ENCODE assay signal across 1 cellular context in the genomic region with DNA sequence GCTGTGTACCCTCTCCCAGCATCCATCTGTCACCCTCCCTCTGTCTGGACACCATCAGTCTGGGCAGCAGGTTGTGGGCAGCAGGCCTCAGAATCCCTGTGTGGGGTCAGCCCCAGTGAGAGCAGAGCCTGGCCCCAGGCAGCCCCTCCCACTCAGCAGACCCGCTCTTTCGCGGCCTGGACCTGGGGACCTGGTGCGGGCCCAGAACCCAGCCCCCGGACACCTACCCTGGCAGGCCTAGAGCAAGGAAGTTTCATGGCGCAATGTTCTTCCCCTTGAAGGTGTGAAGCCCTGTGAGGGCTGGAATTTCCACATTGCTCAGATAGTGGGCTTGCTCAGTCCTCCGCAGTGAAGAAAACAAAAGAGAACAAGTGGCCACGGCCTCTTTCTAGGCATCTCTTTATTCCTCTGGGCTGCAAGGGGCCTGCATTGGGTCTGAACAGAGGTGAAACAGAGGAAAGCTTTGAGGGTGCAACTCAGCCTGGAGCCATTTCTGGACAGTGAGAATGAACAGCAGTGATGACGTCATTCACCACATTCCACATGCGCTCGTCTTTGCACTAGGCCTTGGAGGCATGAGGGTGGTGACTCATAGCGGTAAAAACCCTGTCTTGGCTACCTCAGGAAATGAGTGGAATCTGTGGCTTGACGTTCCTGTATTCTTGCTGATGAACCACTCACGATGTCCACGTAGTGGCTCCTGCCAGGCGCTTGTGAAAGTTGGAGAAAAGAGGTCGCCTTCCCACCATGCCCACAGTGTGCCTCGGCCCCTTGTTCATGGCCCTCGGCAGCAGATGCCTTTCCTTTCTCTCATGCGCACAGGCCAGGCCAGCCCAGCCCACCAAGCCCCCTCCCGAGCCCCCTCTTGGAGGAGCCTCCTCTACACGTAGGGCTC.
TF ChIP-seq lines count a peak whose summit lies in the region.

No MANE protein-coding gene starts in this region.

TF ChIP-seq in HepG2, 621 proteins besides CTCF, POLR2A, EP300 and RAD21 (continued from another document and continues in another):
- TF ChIP-seq, protein P1, sequence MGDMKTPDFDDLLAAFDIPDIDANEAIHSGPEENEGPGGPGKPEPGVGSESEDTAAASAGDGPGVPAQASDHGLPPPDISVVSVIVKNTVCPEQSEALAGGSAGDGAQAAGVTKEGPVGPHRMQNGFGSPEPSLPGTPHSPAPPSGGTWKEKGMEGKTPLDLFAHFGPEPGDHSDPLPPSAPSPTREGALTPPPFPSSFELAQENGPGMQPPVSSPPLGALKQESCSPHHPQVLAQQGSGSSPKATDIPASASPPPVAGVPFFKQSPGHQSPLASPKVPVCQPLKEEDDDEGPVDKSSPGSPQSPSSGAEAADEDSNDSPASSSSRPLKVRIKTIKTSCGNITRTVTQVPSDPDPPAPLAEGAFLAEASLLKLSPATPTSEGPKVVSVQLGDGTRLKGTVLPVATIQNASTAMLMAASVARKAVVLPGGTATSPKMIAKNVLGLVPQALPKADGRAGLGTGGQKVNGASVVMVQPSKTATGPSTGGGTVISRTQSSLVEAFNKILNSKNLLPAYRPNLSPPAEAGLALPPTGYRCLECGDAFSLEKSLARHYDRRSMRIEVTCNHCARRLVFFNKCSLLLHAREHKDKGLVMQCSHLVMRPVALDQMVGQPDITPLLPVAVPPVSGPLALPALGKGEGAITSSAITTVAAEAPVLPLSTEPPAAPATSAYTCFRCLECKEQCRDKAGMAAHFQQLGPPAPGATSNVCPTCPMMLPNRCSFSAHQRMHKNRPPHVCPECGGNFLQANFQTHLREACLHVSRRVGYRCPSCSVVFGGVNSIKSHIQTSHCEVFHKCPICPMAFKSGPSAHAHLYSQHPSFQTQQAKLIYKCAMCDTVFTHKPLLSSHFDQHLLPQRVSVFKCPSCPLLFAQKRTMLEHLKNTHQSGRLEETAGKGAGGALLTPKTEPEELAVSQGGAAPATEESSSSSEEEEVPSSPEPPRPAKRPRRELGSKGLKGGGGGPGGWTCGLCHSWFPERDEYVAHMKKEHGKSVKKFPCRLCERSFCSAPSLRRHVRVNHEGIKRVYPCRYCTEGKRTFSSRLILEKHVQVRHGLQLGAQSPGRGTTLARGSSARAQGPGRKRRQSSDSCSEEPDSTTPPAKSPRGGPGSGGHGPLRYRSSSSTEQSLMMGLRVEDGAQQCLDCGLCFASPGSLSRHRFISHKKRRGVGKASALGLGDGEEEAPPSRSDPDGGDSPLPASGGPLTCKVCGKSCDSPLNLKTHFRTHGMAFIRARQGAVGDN (CRISPR knock-in tag; IDR thresholded peaks at IDR 0.05), result peak; percentile 52
- TF ChIP-seq GZF1 (CRISPR knock-in tag; IDR thresholded peaks at IDR 0.05) (no peak), LCORL (IDR thresholded peaks at IDR 0.05) (no peak), LCORL (CRISPR knock-in tag; IDR thresholded peaks at IDR 0.05) (peak; percentile 29; the same call in 1 of the 2 replicates), TEAD3 (CRISPR knock-in tag; optimal IDR thresholded peaks at IDR 0.05; ENCODE audit: borderline replicate concordance) (peak; percentile 78), DMTF1 (CRISPR knock-in tag; IDR thresholded peaks at IDR 0.05) (0 out of 2 replicates have a peak, but pooled peaks have one; percentile 58), JUND (CRISPR knock-in tag; IDR thresholded peaks at IDR 0.05) (peak; percentile 89), ZNF256 (CRISPR knock-in tag; conservative IDR thresholded peaks at IDR 0.05) (no peak), NFATC3 (CRISPR knock-in tag; IDR thresholded peaks at IDR 0.05) (0 out of 2 replicates have a peak, but pooled peaks have one; percentile 61), ZNF572 (CRISPR knock-in tag; IDR thresholded peaks at IDR 0.05) (0 out of 2 replicates have a peak, but pooled peaks have one; percentile 42), ZNF274 (CRISPR knock-in tag; IDR thresholded peaks at IDR 0.05) (0 out of 2 replicates have a peak, but pooled peaks have one; percentile 23), ZMAT3 (CRISPR knock-in tag; conservative IDR thresholded peaks at IDR 0.05) (0 out of 2 replicates have a peak, but pooled peaks have one; percentile 44), ZFX (CRISPR knock-in tag; IDR thresholded peaks at IDR 0.05; ENCODE audit: low read depth) (peak; percentile 61; the same call in 1 of the 2 replicates), ZHX2 (IDR thresholded peaks at IDR 0.05; ENCODE audit: low read depth) (0 out of 2 replicates have a peak, but pooled peaks have one; percentile 38), ZHX2 (CRISPR knock-in tag; IDR thresholded peaks at IDR 0.05; ENCODE audit: borderline replicate concordance) (no peak), MED13 (CRISPR knock-in tag; IDR thresholded peaks at IDR 0.05) (no peak), HOXA3 (CRISPR knock-in tag; IDR thresholded peaks at IDR 0.05) (peak; percentile 65; the same call in 1 of the 2 replicates), PITX1 (CRISPR knock-in tag; IDR thresholded peaks at IDR 0.05) (no peak), CREM (IDR thresholded peaks at IDR 0.05) (peak; percentile 67; the same call in 1 of the 2 replicates), CREM (CRISPR knock-in tag; IDR thresholded peaks at IDR 0.05) (no peak), ZBTB21 (CRISPR knock-in tag; IDR thresholded peaks at IDR 0.05) (peak; percentile 83), ATF1 (CRISPR knock-in tag; IDR thresholded peaks at IDR 0.05) (peak; percentile 69; the same call in 1 of the 2 replicates)
- TF ChIP-seq, protein P2, sequence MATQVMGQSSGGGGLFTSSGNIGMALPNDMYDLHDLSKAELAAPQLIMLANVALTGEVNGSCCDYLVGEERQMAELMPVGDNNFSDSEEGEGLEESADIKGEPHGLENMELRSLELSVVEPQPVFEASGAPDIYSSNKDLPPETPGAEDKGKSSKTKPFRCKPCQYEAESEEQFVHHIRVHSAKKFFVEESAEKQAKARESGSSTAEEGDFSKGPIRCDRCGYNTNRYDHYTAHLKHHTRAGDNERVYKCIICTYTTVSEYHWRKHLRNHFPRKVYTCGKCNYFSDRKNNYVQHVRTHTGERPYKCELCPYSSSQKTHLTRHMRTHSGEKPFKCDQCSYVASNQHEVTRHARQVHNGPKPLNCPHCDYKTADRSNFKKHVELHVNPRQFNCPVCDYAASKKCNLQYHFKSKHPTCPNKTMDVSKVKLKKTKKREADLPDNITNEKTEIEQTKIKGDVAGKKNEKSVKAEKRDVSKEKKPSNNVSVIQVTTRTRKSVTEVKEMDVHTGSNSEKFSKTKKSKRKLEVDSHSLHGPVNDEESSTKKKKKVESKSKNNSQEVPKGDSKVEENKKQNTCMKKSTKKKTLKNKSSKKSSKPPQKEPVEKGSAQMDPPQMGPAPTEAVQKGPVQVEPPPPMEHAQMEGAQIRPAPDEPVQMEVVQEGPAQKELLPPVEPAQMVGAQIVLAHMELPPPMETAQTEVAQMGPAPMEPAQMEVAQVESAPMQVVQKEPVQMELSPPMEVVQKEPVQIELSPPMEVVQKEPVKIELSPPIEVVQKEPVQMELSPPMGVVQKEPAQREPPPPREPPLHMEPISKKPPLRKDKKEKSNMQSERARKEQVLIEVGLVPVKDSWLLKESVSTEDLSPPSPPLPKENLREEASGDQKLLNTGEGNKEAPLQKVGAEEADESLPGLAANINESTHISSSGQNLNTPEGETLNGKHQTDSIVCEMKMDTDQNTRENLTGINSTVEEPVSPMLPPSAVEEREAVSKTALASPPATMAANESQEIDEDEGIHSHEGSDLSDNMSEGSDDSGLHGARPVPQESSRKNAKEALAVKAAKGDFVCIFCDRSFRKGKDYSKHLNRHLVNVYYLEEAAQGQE (IDR thresholded peaks at IDR 0.05; ENCODE audit: borderline replicate concordance in 1 of 2, low read depth in 1 of 2, low read length in 2 of 2), result no peak
- TF ChIP-seq, protein P3, sequence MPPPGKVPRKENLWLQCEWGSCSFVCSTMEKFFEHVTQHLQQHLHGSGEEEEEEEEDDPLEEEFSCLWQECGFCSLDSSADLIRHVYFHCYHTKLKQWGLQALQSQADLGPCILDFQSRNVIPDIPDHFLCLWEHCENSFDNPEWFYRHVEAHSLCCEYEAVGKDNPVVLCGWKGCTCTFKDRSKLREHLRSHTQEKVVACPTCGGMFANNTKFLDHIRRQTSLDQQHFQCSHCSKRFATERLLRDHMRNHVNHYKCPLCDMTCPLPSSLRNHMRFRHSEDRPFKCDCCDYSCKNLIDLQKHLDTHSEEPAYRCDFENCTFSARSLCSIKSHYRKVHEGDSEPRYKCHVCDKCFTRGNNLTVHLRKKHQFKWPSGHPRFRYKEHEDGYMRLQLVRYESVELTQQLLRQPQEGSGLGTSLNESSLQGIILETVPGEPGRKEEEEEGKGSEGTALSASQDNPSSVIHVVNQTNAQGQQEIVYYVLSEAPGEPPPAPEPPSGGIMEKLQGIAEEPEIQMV (CRISPR knock-in tag; IDR thresholded peaks at IDR 0.05; ENCODE audit: low read depth), result 0 out of 2 replicates have a peak, but pooled peaks have one; percentile 41
- TF ChIP-seq, protein P4, sequence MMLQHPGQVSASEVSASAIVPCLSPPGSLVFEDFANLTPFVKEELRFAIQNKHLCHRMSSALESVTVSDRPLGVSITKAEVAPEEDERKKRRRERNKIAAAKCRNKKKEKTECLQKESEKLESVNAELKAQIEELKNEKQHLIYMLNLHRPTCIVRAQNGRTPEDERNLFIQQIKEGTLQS (CRISPR knock-in tag; IDR thresholded peaks at IDR 0.05), result peak; percentile 91
- TF ChIP-seq, protein P5, sequence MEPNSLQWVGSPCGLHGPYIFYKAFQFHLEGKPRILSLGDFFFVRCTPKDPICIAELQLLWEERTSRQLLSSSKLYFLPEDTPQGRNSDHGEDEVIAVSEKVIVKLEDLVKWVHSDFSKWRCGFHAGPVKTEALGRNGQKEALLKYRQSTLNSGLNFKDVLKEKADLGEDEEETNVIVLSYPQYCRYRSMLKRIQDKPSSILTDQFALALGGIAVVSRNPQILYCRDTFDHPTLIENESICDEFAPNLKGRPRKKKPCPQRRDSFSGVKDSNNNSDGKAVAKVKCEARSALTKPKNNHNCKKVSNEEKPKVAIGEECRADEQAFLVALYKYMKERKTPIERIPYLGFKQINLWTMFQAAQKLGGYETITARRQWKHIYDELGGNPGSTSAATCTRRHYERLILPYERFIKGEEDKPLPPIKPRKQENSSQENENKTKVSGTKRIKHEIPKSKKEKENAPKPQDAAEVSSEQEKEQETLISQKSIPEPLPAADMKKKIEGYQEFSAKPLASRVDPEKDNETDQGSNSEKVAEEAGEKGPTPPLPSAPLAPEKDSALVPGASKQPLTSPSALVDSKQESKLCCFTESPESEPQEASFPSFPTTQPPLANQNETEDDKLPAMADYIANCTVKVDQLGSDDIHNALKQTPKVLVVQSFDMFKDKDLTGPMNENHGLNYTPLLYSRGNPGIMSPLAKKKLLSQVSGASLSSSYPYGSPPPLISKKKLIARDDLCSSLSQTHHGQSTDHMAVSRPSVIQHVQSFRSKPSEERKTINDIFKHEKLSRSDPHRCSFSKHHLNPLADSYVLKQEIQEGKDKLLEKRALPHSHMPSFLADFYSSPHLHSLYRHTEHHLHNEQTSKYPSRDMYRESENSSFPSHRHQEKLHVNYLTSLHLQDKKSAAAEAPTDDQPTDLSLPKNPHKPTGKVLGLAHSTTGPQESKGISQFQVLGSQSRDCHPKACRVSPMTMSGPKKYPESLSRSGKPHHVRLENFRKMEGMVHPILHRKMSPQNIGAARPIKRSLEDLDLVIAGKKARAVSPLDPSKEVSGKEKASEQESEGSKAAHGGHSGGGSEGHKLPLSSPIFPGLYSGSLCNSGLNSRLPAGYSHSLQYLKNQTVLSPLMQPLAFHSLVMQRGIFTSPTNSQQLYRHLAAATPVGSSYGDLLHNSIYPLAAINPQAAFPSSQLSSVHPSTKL (CRISPR knock-in tag; IDR thresholded peaks at IDR 0.05), result 0 out of 2 replicates have a peak, but pooled peaks have one; percentile 17
